Comparison of ENCODE assay signal across 15 cellular contexts in genomic region chr12:119980247-119980646, GRCh38. TPM values are rescaled to one million over a fixed set of nuclear protein-coding genes. Genes with fewer than 3 reads are reported as not detected.
"Had no signal": no experiment of that assay in that cellular context is flagged by ENCODE, and none has a peak within 500 bp of the region (broad histone marks: within the 10 kb centered on the region; RNA-seq: fewer than 3 reads in every experiment).

No MANE protein-coding gene starts in this region.

- H3K9me3 ChIP-seq: neutrophil, SJSA1, suprapubic skin had no signal

- H3K9me3 Mint-ChIP-seq: activated B cell treated with CpG ODN at 0.5 μM for 24 hours; effector memory CD8-positive, alpha-beta T cell; natural killer cell had no signal

- H3K4me1 ChIP-seq: foreskin keratinocyte, parathyroid adenoma, SJSA1, suprapubic skin had no signal

- H3K36me3 ChIP-seq: neutrophil, SJSA1, suprapubic skin had no signal

- H3K4me1 Mint-ChIP-seq: activated B cell treated with CpG ODN at 0.5 μM for 24 hours, natural killer cell had no signal

- H3K27ac ChIP-seq: foreskin keratinocyte, neutrophil, parathyroid adenoma, SJSA1, suprapubic skin had no signal

- H3K4me3 ChIP-seq: SJSA1, suprapubic skin had no signal

- DNase-seq: activated B cell treated with CpG ODN at 0.5 μM for 24 hours; dermis blood vessel endothelial cell; effector memory CD8-positive, alpha-beta T cell; foreskin keratinocyte; glutamatergic neuron; kidney glomerular epithelial cell; mesenchymal stem cell; natural killer cell; retina; stimulated activated naive CD4-positive, alpha-beta T cell; trophoblast cell had no signal

- H3K4me3 Mint-ChIP-seq: activated B cell treated with CpG ODN at 0.5 μM for 24 hours; effector memory CD8-positive, alpha-beta T cell; natural killer cell had no signal

- ATAC-seq: effector memory CD8-positive, alpha-beta T cell; foreskin keratinocyte; natural killer cell had no signal

- H3K27ac Mint-ChIP-seq: activated B cell treated with CpG ODN at 0.5 μM for 24 hours; effector memory CD8-positive, alpha-beta T cell; natural killer cell had no signal

- H3K36me3 Mint-ChIP-seq: natural killer cell had no signal

RNA-seq across cellular contexts. Expression of gene BICDL1, which starts 8.8 kb away (rescaled TPM):
- total RNA-seq: dermis blood vessel endothelial cell, SJSA1 had no signal
